In the genomic region with DNA sequence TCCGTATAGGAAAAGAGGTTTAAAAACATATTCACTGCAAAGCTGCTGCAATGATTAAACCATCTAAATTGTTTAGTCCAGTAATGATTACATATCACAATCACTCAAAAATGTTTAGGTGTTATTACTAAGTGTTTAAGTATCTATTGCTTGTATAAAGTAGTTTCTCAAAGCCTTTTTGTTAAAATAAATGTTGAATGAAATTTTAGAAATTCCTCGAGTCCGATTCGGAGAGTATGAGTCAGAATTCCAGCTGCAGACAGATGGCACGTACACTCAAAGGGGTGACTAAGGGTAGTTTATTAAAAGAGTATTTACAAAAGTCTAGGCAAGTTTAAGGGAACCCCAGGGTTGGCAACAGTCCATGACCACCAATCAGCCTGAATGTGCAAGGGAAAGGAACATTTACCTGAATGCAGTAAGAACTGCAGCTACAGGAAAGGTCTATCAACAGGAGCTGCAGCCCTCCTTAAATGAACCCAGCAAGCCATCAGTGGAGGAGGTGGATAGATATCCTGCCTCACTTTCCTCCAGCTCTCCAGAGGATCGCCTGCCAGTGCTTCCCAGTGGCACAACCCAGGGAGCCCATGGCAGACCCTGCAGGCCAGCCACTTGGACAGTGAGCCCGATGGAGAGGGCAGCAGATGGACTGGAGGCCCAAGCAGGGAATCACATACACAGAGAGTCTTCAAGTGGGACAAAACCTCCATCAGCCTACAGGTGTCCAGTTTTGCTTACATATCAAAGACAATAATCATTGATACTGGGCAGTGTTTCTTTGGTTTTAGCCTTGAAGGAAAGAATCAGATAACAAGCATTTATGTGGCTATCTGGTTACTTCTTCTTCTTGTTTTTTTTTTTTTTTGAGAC, we compare ENCODE assay signal across 1 cellular context.
TF ChIP-seq lines count a peak whose summit lies in the region.

No MANE protein-coding gene starts in this region.

TF ChIP-seq in HepG2, 621 proteins besides CTCF, POLR2A, EP300 and RAD21:
- TF ChIP-seq POGZ (CRISPR knock-in tag; IDR thresholded peaks at IDR 0.05): no peak
- peak; percentile 31; the same call in 1 of the 2 replicates for TF ChIP-seq FOSL2 (CRISPR knock-in tag; IDR thresholded peaks at IDR 0.05)
